In the genomic region with DNA sequence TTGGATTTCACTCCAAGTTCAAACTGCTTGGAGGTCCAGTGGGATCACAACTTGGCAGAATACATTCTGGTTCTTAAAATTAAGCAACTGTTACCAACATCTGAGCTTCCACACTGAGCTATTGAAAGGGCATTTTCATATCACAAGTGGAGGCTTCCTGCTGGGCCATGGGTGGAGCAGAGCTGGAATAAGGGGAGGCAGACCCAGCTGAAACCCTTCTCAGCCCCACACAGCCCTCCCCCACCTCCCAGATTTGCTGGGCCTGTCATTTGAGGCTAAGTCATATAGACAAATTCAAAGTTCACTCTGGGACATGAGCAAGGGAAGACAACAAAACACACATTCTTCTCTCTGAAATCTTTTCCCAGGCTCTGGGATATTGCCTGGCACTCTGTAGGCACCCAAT, we compare ENCODE assay signal across 1 cellular context.
TF ChIP-seq lines count a peak whose summit lies in the region.

No MANE protein-coding gene starts in this region.

TF ChIP-seq in HepG2, 621 proteins besides CTCF, POLR2A, EP300 and RAD21 (continued from another document and continues in another):
- no peak for TF ChIP-seq NFAT5 (CRISPR knock-in tag; IDR thresholded peaks at IDR 0.05)
- no peak for TF ChIP-seq SOX13 (IDR thresholded peaks at IDR 0.05)
- peak in 1 of 2 experiments; percentile 58; a peak in 1 of 4 replicates for TF ChIP-seq SOX13 (CRISPR knock-in tag; conservative IDR thresholded peaks at IDR 0.05 in 1 of 2, IDR thresholded peaks at IDR 0.05 in 1 of 2)
- peak; percentile 42; the same call in 1 of the 2 replicates for TF ChIP-seq HDAC2 (CRISPR knock-in tag; IDR thresholded peaks at IDR 0.05)
- 0 out of 2 replicates have a peak, but pooled peaks have one; percentile 31 for TF ChIP-seq ZMYM2 (CRISPR knock-in tag; IDR thresholded peaks at IDR 0.05)
- TF ChIP-seq ZNF891 (CRISPR knock-in tag; IDR thresholded peaks at IDR 0.05) = no peak
- no peak for TF ChIP-seq SOX6 (IDR thresholded peaks at IDR 0.05)
- peak; percentile 40; the same call in 1 of the 2 replicates for TF ChIP-seq SOX6 (CRISPR knock-in tag; IDR thresholded peaks at IDR 0.05)
- no peak for TF ChIP-seq SMAD3 (CRISPR knock-in tag; IDR thresholded peaks at IDR 0.05)
- peak; percentile 89 for TF ChIP-seq HNF4A (CRISPR knock-in tag; IDR thresholded peaks at IDR 0.05)
- TF ChIP-seq, protein P1, sequence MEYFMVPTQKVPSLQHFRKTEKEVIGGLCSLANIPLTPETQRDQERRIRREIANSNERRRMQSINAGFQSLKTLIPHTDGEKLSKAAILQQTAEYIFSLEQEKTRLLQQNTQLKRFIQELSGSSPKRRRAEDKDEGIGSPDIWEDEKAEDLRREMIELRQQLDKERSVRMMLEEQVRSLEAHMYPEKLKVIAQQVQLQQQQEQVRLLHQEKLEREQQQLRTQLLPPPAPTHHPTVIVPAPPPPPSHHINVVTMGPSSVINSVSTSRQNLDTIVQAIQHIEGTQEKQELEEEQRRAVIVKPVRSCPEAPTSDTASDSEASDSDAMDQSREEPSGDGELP (IDR thresholded peaks at IDR 0.05; ENCODE audit: borderline replicate concordance, low read depth) = peak; percentile 84
- TF ChIP-seq ZNF766 (CRISPR knock-in tag; IDR thresholded peaks at IDR 0.05; ENCODE audit: borderline replicate concordance) = no peak
- no peak for TF ChIP-seq SNRNP70 (IDR thresholded peaks at IDR 0.05; ENCODE audit: low read depth, low read length)
- TF ChIP-seq ZNF788 (CRISPR knock-in tag; IDR thresholded peaks at IDR 0.05; ENCODE audit: borderline replicate concordance) = peak; percentile 42; the same call in 1 of the 2 replicates
- no peak for TF ChIP-seq ELF4 (CRISPR knock-in tag; IDR thresholded peaks at IDR 0.05; ENCODE audit: borderline replicate concordance)
- no peak for TF ChIP-seq ZNF749 (CRISPR knock-in tag; IDR thresholded peaks at IDR 0.05; ENCODE audit: borderline replicate concordance)
- TF ChIP-seq CBX5 (CRISPR knock-in tag; IDR thresholded peaks at IDR 0.05; ENCODE audit: borderline replicate concordance) = peak; percentile 57; the same call in 1 of the 2 replicates
- TF ChIP-seq POGZ (CRISPR knock-in tag; IDR thresholded peaks at IDR 0.05) = peak; percentile 34; the same call in 1 of the 2 replicates
- TF ChIP-seq HINFP (CRISPR knock-in tag; IDR thresholded peaks at IDR 0.05; ENCODE audit: low read depth) = no peak
- TF ChIP-seq MEIS2 (CRISPR knock-in tag; IDR thresholded peaks at IDR 0.05) = 0 out of 2 replicates have a peak, but pooled peaks have one; percentile 61
- no peak for TF ChIP-seq ZFP36 (IDR thresholded peaks at IDR 0.05; ENCODE audit: borderline replicate concordance, low read depth, low read length, partially characterized antibody)
- TF ChIP-seq ZNF251 (CRISPR knock-in tag; IDR thresholded peaks at IDR 0.05) = no peak
- no peak for TF ChIP-seq ZSCAN21 (CRISPR knock-in tag; IDR thresholded peaks at IDR 0.05; ENCODE audit: borderline replicate concordance)
- TF ChIP-seq, protein P2, sequence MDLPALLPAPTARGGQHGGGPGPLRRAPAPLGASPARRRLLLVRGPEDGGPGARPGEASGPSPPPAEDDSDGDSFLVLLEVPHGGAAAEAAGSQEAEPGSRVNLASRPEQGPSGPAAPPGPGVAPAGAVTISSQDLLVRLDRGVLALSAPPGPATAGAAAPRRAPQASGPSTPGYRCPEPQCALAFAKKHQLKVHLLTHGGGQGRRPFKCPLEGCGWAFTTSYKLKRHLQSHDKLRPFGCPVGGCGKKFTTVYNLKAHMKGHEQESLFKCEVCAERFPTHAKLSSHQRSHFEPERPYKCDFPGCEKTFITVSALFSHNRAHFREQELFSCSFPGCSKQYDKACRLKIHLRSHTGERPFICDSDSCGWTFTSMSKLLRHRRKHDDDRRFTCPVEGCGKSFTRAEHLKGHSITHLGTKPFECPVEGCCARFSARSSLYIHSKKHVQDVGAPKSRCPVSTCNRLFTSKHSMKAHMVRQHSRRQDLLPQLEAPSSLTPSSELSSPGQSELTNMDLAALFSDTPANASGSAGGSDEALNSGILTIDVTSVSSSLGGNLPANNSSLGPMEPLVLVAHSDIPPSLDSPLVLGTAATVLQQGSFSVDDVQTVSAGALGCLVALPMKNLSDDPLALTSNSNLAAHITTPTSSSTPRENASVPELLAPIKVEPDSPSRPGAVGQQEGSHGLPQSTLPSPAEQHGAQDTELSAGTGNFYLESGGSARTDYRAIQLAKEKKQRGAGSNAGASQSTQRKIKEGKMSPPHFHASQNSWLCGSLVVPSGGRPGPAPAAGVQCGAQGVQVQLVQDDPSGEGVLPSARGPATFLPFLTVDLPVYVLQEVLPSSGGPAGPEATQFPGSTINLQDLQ (CRISPR knock-in tag; IDR thresholded peaks at IDR 0.05) = no peak
- 0 out of 2 replicates have a peak, but pooled peaks have one; percentile 35 for TF ChIP-seq ATF2 (CRISPR knock-in tag; IDR thresholded peaks at IDR 0.05)
- peak; percentile 54 for TF ChIP-seq TEAD3 (CRISPR knock-in tag; optimal IDR thresholded peaks at IDR 0.05; ENCODE audit: borderline replicate concordance)
- TF ChIP-seq, protein P3, sequence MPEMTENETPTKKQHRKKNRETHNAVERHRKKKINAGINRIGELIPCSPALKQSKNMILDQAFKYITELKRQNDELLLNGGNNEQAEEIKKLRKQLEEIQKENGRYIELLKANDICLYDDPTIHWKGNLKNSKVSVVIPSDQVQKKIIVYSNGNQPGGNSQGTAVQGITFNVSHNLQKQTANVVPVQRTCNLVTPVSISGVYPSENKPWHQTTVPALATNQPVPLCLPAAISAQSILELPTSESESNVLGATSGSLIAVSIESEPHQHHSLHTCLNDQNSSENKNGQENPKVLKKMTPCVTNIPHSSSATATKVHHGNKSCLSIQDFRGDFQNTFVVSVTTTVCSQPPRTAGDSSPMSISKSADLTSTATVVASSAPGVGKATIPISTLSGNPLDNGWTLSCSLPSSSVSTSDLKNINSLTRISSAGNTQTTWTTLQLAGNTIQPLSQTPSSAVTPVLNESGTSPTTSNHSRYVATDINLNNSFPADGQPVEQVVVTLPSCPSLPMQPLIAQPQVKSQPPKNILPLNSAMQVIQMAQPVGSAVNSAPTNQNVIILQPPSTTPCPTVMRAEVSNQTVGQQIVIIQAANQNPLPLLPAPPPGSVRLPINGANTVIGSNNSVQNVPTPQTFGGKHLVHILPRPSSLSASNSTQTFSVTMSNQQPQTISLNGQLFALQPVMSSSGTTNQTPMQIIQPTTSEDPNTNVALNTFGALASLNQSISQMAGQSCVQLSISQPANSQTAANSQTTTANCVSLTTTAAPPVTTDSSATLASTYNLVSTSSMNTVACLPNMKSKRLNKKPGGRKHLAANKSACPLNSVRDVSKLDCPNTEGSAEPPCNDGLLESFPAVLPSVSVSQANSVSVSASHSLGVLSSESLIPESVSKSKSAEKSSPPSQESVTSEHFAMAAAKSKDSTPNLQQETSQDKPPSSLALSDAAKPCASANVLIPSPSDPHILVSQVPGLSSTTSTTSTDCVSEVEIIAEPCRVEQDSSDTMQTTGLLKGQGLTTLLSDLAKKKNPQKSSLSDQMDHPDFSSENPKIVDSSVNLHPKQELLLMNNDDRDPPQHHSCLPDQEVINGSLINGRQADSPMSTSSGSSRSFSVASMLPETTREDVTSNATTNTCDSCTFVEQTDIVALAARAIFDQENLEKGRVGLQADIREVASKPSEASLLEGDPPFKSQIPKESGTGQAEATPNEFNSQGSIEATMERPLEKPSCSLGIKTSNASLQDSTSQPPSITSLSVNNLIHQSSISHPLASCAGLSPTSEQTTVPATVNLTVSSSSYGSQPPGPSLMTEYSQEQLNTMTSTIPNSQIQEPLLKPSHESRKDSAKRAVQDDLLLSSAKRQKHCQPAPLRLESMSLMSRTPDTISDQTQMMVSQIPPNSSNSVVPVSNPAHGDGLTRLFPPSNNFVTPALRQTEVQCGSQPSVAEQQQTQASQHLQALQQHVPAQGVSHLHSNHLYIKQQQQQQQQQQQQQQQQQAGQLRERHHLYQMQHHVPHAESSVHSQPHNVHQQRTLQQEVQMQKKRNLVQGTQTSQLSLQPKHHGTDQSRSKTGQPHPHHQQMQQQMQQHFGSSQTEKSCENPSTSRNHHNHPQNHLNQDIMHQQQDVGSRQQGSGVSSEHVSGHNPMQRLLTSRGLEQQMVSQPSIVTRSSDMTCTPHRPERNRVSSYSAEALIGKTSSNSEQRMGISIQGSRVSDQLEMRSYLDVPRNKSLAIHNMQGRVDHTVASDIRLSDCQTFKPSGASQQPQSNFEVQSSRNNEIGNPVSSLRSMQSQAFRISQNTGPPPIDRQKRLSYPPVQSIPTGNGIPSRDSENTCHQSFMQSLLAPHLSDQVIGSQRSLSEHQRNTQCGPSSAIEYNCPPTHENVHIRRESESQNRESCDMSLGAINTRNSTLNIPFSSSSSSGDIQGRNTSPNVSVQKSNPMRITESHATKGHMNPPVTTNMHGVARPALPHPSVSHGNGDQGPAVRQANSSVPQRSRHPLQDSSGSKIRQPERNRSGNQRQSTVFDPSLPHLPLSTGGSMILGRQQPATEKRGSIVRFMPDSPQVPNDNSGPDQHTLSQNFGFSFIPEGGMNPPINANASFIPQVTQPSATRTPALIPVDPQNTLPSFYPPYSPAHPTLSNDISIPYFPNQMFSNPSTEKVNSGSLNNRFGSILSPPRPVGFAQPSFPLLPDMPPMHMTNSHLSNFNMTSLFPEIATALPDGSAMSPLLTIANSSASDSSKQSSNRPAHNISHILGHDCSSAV (CRISPR knock-in tag; IDR thresholded peaks at IDR 0.05; ENCODE audit: borderline replicate concordance) = no peak
- TF ChIP-seq THAP9 (CRISPR knock-in tag; IDR thresholded peaks at IDR 0.05; ENCODE audit: borderline replicate concordance) = no peak
- TF ChIP-seq CCDC6 (CRISPR knock-in tag; IDR thresholded peaks at IDR 0.05) = peak; percentile 35; the same call in 1 of the 2 replicates
- no peak for TF ChIP-seq ZFP36L1 (CRISPR knock-in tag; IDR thresholded peaks at IDR 0.05)
- TF ChIP-seq ZFP90 (CRISPR knock-in tag; IDR thresholded peaks at IDR 0.05; ENCODE audit: borderline replicate concordance) = no peak
- TF ChIP-seq ZC3H4 (CRISPR knock-in tag; IDR thresholded peaks at IDR 0.05; ENCODE audit: borderline replicate concordance) = no peak
